1 cellular context compared by ENCODE assay signal in the genomic region with DNA sequence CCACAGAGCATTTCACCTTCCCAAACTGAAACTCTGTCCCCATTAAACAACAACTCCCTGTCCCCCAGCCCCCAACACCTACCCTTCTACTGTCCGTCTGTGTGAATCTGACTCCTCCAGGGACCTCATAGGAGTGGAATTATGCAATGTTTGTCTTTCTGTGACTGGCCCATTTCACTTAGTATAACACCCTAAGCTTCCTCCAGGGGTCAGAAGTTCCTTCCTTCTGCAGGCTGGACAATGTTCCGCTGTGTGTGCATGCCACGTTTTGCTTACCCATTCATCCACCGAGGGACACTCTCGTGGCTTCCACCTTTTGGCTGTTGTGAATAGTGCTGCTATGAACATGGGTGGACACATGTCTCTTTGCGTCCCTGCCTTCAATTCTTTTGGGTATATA.
TF ChIP-seq lines count a peak whose summit lies in the region.

No MANE protein-coding gene starts in this region.

TF ChIP-seq in GM23338, 12 proteins besides CTCF, POLR2A, EP300 and RAD21 (continued from another document):
- TF ChIP-seq ZNF462 (CRISPR knock-in tag; IDR thresholded peaks at IDR 0.05) (no peak), NANOG (IDR thresholded peaks at IDR 0.05; ENCODE audit: borderline replicate concordance) (no peak), EZH2phosphoT487 (IDR thresholded peaks at IDR 0.05; ENCODE audit: unreplicated experiment) (no peak), STAT1 (IDR thresholded peaks at IDR 0.05; ENCODE audit: unreplicated experiment) (no peak), CREB1 (CRISPR knock-in tag; IDR thresholded peaks at IDR 0.05; ENCODE audit: low read depth) (no peak), ZNF114 (CRISPR knock-in tag; IDR thresholded peaks at IDR 0.05) (no peak), REST (IDR thresholded peaks at IDR 0.05; ENCODE audit: unreplicated experiment) (no peak), POLR2AphosphoS5 (IDR thresholded peaks at IDR 0.05; ENCODE audit: low read depth) (no peak)
